32 cellular contexts compared by ENCODE assay signal in genomic region chr4:36471903-36472302, GRCh38.
"Had no signal": no experiment of that assay in that cellular context is flagged by ENCODE, and none has a peak within 500 bp of the region (broad histone marks: within the 10 kb centered on the region; RNA-seq: fewer than 3 reads in every experiment).

No MANE protein-coding gene starts in this region.

- FAIRE-seq: astrocyte, bronchial epithelial cell had no signal

- H3K27ac ChIP-seq: adrenal gland, ascending aorta, body of pancreas, brain microvascular endothelial cell, breast epithelium, cardiac muscle cell had no signal

- H3K9me3 ChIP-seq: adrenal gland, ascending aorta, body of pancreas, breast epithelium had no signal

- H3K4me1 ChIP-seq: adrenal gland, ascending aorta, body of pancreas, breast epithelium had no signal

- H3K36me3 ChIP-seq: adrenal gland, ascending aorta, brain microvascular endothelial cell, breast epithelium, cardiac muscle cell had no signal

- DNase-seq: activated effector memory CD4-positive, alpha-beta T cell treated with anti-CD3 and anti-CD28 coated beads, Interleukin-2, amount 50 U/mL, for 16 hours; activated effector memory CD4-positive, alpha-beta T cell treated with Interleukin-2 at 50 U/mL for 16 hours; activated gamma-delta T cell; activated gamma-delta T cell treated with Interleukin-2 at 50 U/mL for 16 hours; activated naive CD4-positive, alpha-beta T cell; activated naive CD4-positive, alpha-beta T cell treated with anti-CD3 and anti-CD28 coated beads for 36 hours; activated naive CD4-positive, alpha-beta T cell treated with anti-CD3 and anti-CD28 coated beads, Interleukin-2, amount 10 ng/mL, durations not matched to agents 7 days and 5 days; activated naive CD4-positive, alpha-beta T cell treated with anti-CD3 and anti-CD28 coated beads, Interleukin-2, amount 50 U/mL, for 16 hours; activated naive CD4-positive, alpha-beta T cell treated with Interleukin-2 at 50 U/mL for 16 hours; activated naive CD8-positive, alpha-beta T cell treated with anti-CD3 and anti-CD28 coated beads for 36 hours; activated naive CD8-positive, alpha-beta T cell treated with anti-CD3 and anti-CD28 coated beads, Interleukin-2, amount 10 ng/mL, durations not matched to agents 7 days and 5 days; activated naive CD8-positive, alpha-beta T cell treated with anti-CD3 and anti-CD28 coated beads, Interleukin-2, amount 50 U/mL, for 24 hours; activated T-cell treated with anti-CD3 and anti-CD28 coated beads, Interleukin-2, amount 50 U/mL, for 4 hours; activated T-cell treated with anti-CD3 and anti-CD28 coated beads, Interleukin-2, amount 50 U/mL, for 48 hours; activated T-cell treated with anti-CD3 and anti-CD28 coated beads, Interleukin-2, amount 50 U/mL, for 72 hours; adrenal gland; amniotic stem cell; amygdala; anterior cingulate cortex; aorta; body of pancreas; brain microvascular endothelial cell; caudate nucleus; central memory CD4-positive, alpha-beta T cell; cerebellar nuclear complex had no signal

- H3K4me3 ChIP-seq: adrenal gland, ascending aorta, body of pancreas, breast epithelium, cardiac muscle cell had no signal

- ATAC-seq: activated naive CD4-positive, alpha-beta T cell treated with anti-CD3 and anti-CD28 coated beads, Interleukin-2, amount 50 U/mL, for 72 hours; activated naive CD8-positive, alpha-beta T cell treated with anti-CD3 and anti-CD28 coated beads, Interleukin-2, amount 50 U/mL, for 24 hours; activated T-cell treated with anti-CD3 and anti-CD28 coated beads, Interleukin-2, amount 50 U/mL, for 4 hours; activated T-cell treated with anti-CD3 and anti-CD28 coated beads, Interleukin-2, amount 50 U/mL, for 72 hours; activated T-helper 17 cell treated with anti-CD3 and anti-CD28 coated beads, Interleukin-2, amount 50 U/mL, for 72 hours; body of pancreas had no signal

- H3K27me3 ChIP-seq: adrenal gland, ascending aorta, body of pancreas, brain microvascular endothelial cell, breast epithelium, cardiac muscle cell had no signal
